8 cellular contexts compared by ENCODE assay signal in genomic region chr3:170419301-170420087, GRCh38. TPM values are rescaled to one million over a fixed set of nuclear protein-coding genes. Genes with fewer than 3 reads are reported as not detected.
DNase-seq lines count a peak whose midpoint lies in the region; ATAC-seq, FAIRE-seq and TF ChIP-seq lines count a peak whose summit lies in the region.

No MANE protein-coding gene starts in this region.

- H3K27ac ChIP-seq in layer of hippocampus (ENCODE audit: low read depth, low read length) (peak overlapping the region; percentile 91), stomach smooth muscle (ENCODE audit: low read length) (no peak overlapping the region)

- H3K36me3 ChIP-seq in stomach smooth muscle (ENCODE audit: control insufficient read depth in 2 of 2, insufficient read depth in 2 of 2, low read length in 2 of 2): no peaks in the 10 kb centered on the region

- H3K27me3 ChIP-seq in layer of hippocampus (ENCODE audit: control insufficient read depth, insufficient read depth, low read length) (no peaks in the 10 kb centered on the region), stomach smooth muscle (ENCODE audit: control insufficient read depth in 1 of 2, insufficient read depth in 2 of 2, low read length in 2 of 2) (peaks cover 28 to 38% of the 10 kb centered on the region in 2 donors)

- DNase-seq in DMS 273 (lab: John Stamatoyannopoulos, UW; ENCODE audit: unreplicated experiment) (peak; percentile 78), DMS 273 treated with DMSO at 0.1 percent for 48 hours (lab: John Stamatoyannopoulos, UW) (no peak), choroid plexus epithelial cell (ENCODE audit: low read depth) (peak; percentile 68), GM12892 (ENCODE audit: insufficient read length) (no peak)

- FAIRE-seq in GM12892 (lab: Jason Lieb, UNC): no peak

- H3K9ac ChIP-seq in stomach smooth muscle (ENCODE audit: low read length in 2 of 2): no peak overlapping the region

- H3K4me3 ChIP-seq in choroid plexus epithelial cell (ENCODE audit: low read depth, low read length) (peak overlapping the region; percentile 81), stomach smooth muscle (ENCODE audit: low read length in 2 of 2) (peak overlapping the region; percentile 62 to 72)

- no peak for TF ChIP-seq POLR2A in GM12892 (IDR thresholded peaks at IDR 0.05; ENCODE audit: low read depth, low read length)

- ATAC-seq in HG02588 (IDR thresholded peaks at IDR 0.05; ENCODE audit: unreplicated experiment) (no peak), HG03280 (IDR thresholded peaks at IDR 0.05; ENCODE audit: unreplicated experiment) (no peak)

- no peaks in the 10 kb centered on the region for H3K9me3 ChIP-seq in stomach smooth muscle (ENCODE audit: control insufficient read depth in 2 of 2, low read length in 2 of 2)

- peaks cover 17% of the 10 kb centered on the region for H3K4me1 ChIP-seq in stomach smooth muscle (ENCODE audit: control insufficient read depth, insufficient read depth, low read length)

- no peak for TF ChIP-seq CTCF in choroid plexus epithelial cell (conservative IDR thresholded peaks at IDR 0.05; ENCODE audit: low read depth, low read length)

RNA-seq across cellular contexts. Expression of gene CLDN11, which starts 0.8 kb away (rescaled TPM):
- 0.17 TPM for polyA plus RNA-seq in GM12892 (2012; ENCODE audit: missing spikeins)

Comparison
In these comparisons a context has a peak if more than half of its experiments do, and no peak if none do; other contexts are left out.
1. DNase-seq: peak in DMS 273 (single experiment) and choroid plexus epithelial cell (single experiment); none in DMS 273 treated with DMSO at 0.1 percent for 48 hours (single experiment) and GM12892 (single experiment).